8 cellular contexts compared by ENCODE assay signal in genomic region chr15:75758071-75758872, GRCh38. TPM values are rescaled to one million over a fixed set of nuclear protein-coding genes. Genes with fewer than 3 reads are reported as not detected.
DNase-seq lines count a peak whose midpoint lies in the region; ATAC-seq lines count a peak whose summit lies in the region.

No MANE protein-coding gene starts in this region.

- H3K4me3 Mint-ChIP-seq in natural killer cell treated with Interleukin-12 subunit alpha and Interleukin-12 subunit beta and Interleukin-15 and Interleukin-18, amount 100 ng/mL, for 72 hours = peak overlapping the region; percentile 88

- DNase-seq in CMK (ENCODE audit: low read depth) (peak; percentile 88), KBM-7 (peak; percentile 95), RPMI8226 (peak; percentile 93), fibroblast of the conjunctiva (ENCODE audit: low read depth) (peak; percentile 81)
- peak; percentile 86 for DNase-seq in activated effector memory CD4-positive, alpha-beta T cell treated with anti-CD3 and anti-CD28 coated beads, Interleukin-2, amount 50 U/mL, for 16 hours
- DNase-seq in natural killer cell treated with Interleukin-12 subunit alpha and Interleukin-12 subunit beta and Interleukin-15 and Interleukin-18, amount 100 ng/mL, for 72 hours (ENCODE audit: low spot score) = peak; percentile 81

- ATAC-seq in GM21367 (IDR thresholded peaks at IDR 0.05; ENCODE audit: unreplicated experiment) = peak; percentile 75
- ATAC-seq in natural killer cell treated with Interleukin-12 subunit alpha and Interleukin-12 subunit beta and Interleukin-15 and Interleukin-18, amount 100 ng/mL, for 72 hours = peak; percentile 87 to 91

- peak overlapping the region; percentile 64 for H3K27ac ChIP-seq in stomach smooth muscle (ENCODE audit: low read length)

- H3K36me3 ChIP-seq in stomach smooth muscle (ENCODE audit: control insufficient read depth in 2 of 2, insufficient read depth in 2 of 2, low read length in 2 of 2) = no peaks in the 10 kb centered on the region

- H3K4me1 Mint-ChIP-seq in natural killer cell treated with Interleukin-12 subunit alpha and Interleukin-12 subunit beta and Interleukin-15 and Interleukin-18, amount 100 ng/mL, for 72 hours (ENCODE audit: low read depth in 2 of 2) = peaks cover 12 to 13% of the 10 kb centered on the region in 2 donors

- H3K27me3 ChIP-seq in stomach smooth muscle (ENCODE audit: control insufficient read depth in 1 of 2, insufficient read depth in 2 of 2, low read length in 2 of 2) = no peaks in the 10 kb centered on the region

- peaks cover 4% of the 10 kb centered on the region for H3K4me1 ChIP-seq in stomach smooth muscle (ENCODE audit: control insufficient read depth, insufficient read depth, low read length)

- peaks cover 0 to 8% of the 10 kb centered on the region in 2 donors for H3K27me3 Mint-ChIP-seq in natural killer cell treated with Interleukin-12 subunit alpha and Interleukin-12 subunit beta and Interleukin-15 and Interleukin-18, amount 100 ng/mL, for 72 hours

- peak overlapping the region; percentile 22 to 77 for H3K4me3 ChIP-seq in stomach smooth muscle (ENCODE audit: low read length in 2 of 2)

- H3K9me3 ChIP-seq in stomach smooth muscle (ENCODE audit: control insufficient read depth in 2 of 2, low read length in 2 of 2) = no peaks in the 10 kb centered on the region

- in situ Hi-C loops in KBM-7 (cut with MboI; ENCODE audit: low pct_unique_long_range_greater_than_20kb, low sequenced_read_pairs) = no loop called here

- no peaks in the 10 kb centered on the region for H3K9me3 Mint-ChIP-seq in natural killer cell treated with Interleukin-12 subunit alpha and Interleukin-12 subunit beta and Interleukin-15 and Interleukin-18, amount 100 ng/mL, for 72 hours

- H3K36me3 Mint-ChIP-seq in natural killer cell treated with Interleukin-12 subunit alpha and Interleukin-12 subunit beta and Interleukin-15 and Interleukin-18, amount 100 ng/mL, for 72 hours = no peaks in the 10 kb centered on the region

- H3K9ac ChIP-seq in stomach smooth muscle (ENCODE audit: low read length in 2 of 2) = peak overlapping the region; percentile 55 to 80

- H3K27ac Mint-ChIP-seq in natural killer cell treated with Interleukin-12 subunit alpha and Interleukin-12 subunit beta and Interleukin-15 and Interleukin-18, amount 100 ng/mL, for 72 hours = peak overlapping the region; percentile 71 to 82

RNA-seq across cellular contexts. Expression of gene CSPG4, which starts 45.6 kb away (rescaled TPM):
- not detected for total RNA-seq in natural killer cell treated with Interleukin-12 subunit alpha and Interleukin-12 subunit beta and Interleukin-15 and Interleukin-18, amount 100 ng/mL, for 72 hours

Comparison
In these comparisons a context has a peak if more than half of its experiments do, and no peak if none do; other contexts are left out.
1. Peak in every context shown above with its lines: DNase-seq, ATAC-seq, H3K4me3 ChIP-seq and H3K27ac ChIP-seq.